ENCODE assay signal across 20 cellular contexts in genomic region chr1:210340751-210341328, GRCh38. TPM values are rescaled to one million over a fixed set of nuclear protein-coding genes. Genes with fewer than 3 reads are reported as not detected.
DNase-seq lines count a peak whose midpoint lies in the region; ATAC-seq, FAIRE-seq and TF ChIP-seq lines count a peak whose summit lies in the region.
"Had no signal": no experiment of that assay in that cellular context is flagged by ENCODE, and none has a peak within 500 bp of the region (broad histone marks: within the 10 kb centered on the region; RNA-seq: fewer than 3 reads in every experiment).

No MANE protein-coding gene starts in this region.

- H3K4me1 Mint-ChIP-seq in activated naive CD8-positive, alpha-beta T cell treated with anti-CD3 and anti-CD28 coated beads for 36 hours, result peaks cover 25% of the 10 kb centered on the region
- peaks cover 28% of the 10 kb centered on the region for H3K4me1 Mint-ChIP-seq in stimulated activated naive CD8-positive, alpha-beta T cell treated with anti-CD3 and anti-CD28 coated beads, Interleukin-15, amount 100 ng/mL, for 72 hours
- H3K4me1 Mint-ChIP-seq: H9 had no signal

- no peaks in the 10 kb centered on the region for H4K20me1 ChIP-seq in KMS-11 (ENCODE audit: insufficient read depth)

- no peaks in the 10 kb centered on the region for H3K9me3 Mint-ChIP-seq in activated naive CD8-positive, alpha-beta T cell treated with anti-CD3 and anti-CD28 coated beads for 36 hours
- H3K9me3 Mint-ChIP-seq in stimulated activated naive CD8-positive, alpha-beta T cell treated with anti-CD3 and anti-CD28 coated beads, Interleukin-15, amount 100 ng/mL, for 72 hours, result no peaks in the 10 kb centered on the region
- H3K9me3 Mint-ChIP-seq: H9; naive thymus-derived CD8-positive, alpha-beta T cell; WTC11 had no signal

- H3K27ac Mint-ChIP-seq in activated naive CD8-positive, alpha-beta T cell treated with anti-CD3 and anti-CD28 coated beads for 36 hours, result peak overlapping the region; percentile 76
- H3K27ac Mint-ChIP-seq in stimulated activated naive CD8-positive, alpha-beta T cell treated with anti-CD3 and anti-CD28 coated beads, Interleukin-15, amount 100 ng/mL, for 72 hours, result no peak overlapping the region
- H3K27ac Mint-ChIP-seq: H9, WTC11 had no signal

- H3K4me2 ChIP-seq in KMS-11, result peak overlapping the region; percentile 53

- peak; percentile 80 for ATAC-seq in stimulated activated naive CD8-positive, alpha-beta T cell treated with anti-CD3 and anti-CD28 coated beads, Interleukin-15, amount 100 ng/mL, for 72 hours
- ATAC-seq: esophagus mucosa, left colon, WTC11 had no signal

- H3K36me3 Mint-ChIP-seq in activated naive CD8-positive, alpha-beta T cell treated with anti-CD3 and anti-CD28 coated beads for 36 hours, result no peaks in the 10 kb centered on the region
- H3K36me3 Mint-ChIP-seq: naive thymus-derived CD8-positive, alpha-beta T cell; WTC11 had no signal

- no peak for TF ChIP-seq CTCF in KMS-11 (conservative IDR thresholded peaks at IDR 0.05; ENCODE audit: low read depth, low read length)
- TF ChIP-seq CTCF in prostate gland (IDR thresholded peaks at IDR 0.05), result no peak

- DNase-seq in stimulated activated CD4-positive, alpha-beta T cell treated with anti-CD3 and anti-CD28 coated beads, Interleukin-15, amount 100 ng/mL, for 24 hours, result peak; percentile 22
- DNase-seq in stimulated activated CD4-positive, alpha-beta T cell treated with anti-CD3 and anti-CD28 coated beads, Interleukin-4, amount 100 ng/mL, for 24 hours, result no peak
- no peak for DNase-seq in activated naive CD8-positive, alpha-beta T cell treated with anti-CD3 and anti-CD28 coated beads for 36 hours
- DNase-seq in stimulated activated naive CD8-positive, alpha-beta T cell treated with anti-CD3 and anti-CD28 coated beads, Interleukin-15, amount 100 ng/mL, for 72 hours, result no peak
- DNase-seq in prostate gland (ENCODE audit: low spot score) (no peak), cortex of kidney (lab: John Stamatoyannopoulos, UW) (no peak), frontal cortex (ENCODE audit: low spot score in 2 of 2) (no peak)
- DNase-seq: Calu3, H9, left colon, mesendoderm, NCI-H1417 treated with DMSO at 0.1 percent for 48 hours, NCI-H2227 treated with DMSO at 0.1 percent for 48 hours, SJCRH30, stomach, trophoblast cell had no signal

- H3K79me2 ChIP-seq in KMS-11 (ENCODE audit: insufficient read depth, low read depth), result no peaks in the 10 kb centered on the region

- intact Hi-C loops in prostate gland (cut with DNase I), result no loop called here

- H3K27me3 Mint-ChIP-seq in activated naive CD8-positive, alpha-beta T cell treated with anti-CD3 and anti-CD28 coated beads for 36 hours, result peaks cover under 1% of the 10 kb centered on the region
- peaks cover 9% of the 10 kb centered on the region for H3K27me3 Mint-ChIP-seq in stimulated activated naive CD8-positive, alpha-beta T cell treated with anti-CD3 and anti-CD28 coated beads, Interleukin-15, amount 100 ng/mL, for 72 hours
- H3K27me3 Mint-ChIP-seq: naive thymus-derived CD8-positive, alpha-beta T cell had no signal

- no peak overlapping the region for H3K4me3 Mint-ChIP-seq in activated naive CD8-positive, alpha-beta T cell treated with anti-CD3 and anti-CD28 coated beads for 36 hours
- H3K4me3 Mint-ChIP-seq in stimulated activated naive CD8-positive, alpha-beta T cell treated with anti-CD3 and anti-CD28 coated beads, Interleukin-15, amount 100 ng/mL, for 72 hours, result peak overlapping the region in 1 of 2 donors; percentile 1
- H3K4me3 Mint-ChIP-seq: H9, WTC11 had no signal

- H3K4me3 ChIP-seq in KMS-11 (IDR thresholded peaks at IDR 0.05; ENCODE audit: insufficient read depth, low read depth, low read length) (no peak overlapping the region), prostate gland (no peak overlapping the region)
- H3K4me3 ChIP-seq: SJCRH30, stomach had no signal

- H3K27ac ChIP-seq in KMS-11 (no peak overlapping the region), prostate gland (no peak overlapping the region)
- H3K27ac ChIP-seq: SJCRH30, stomach had no signal

- H3K4me1 ChIP-seq in KMS-11 (ENCODE audit: low read depth, poor library complexity, severe bottlenecking) (peaks cover 88% of the 10 kb centered on the region), prostate gland (replicated peaks) (no peaks in the 10 kb centered on the region)
- H3K4me1 ChIP-seq: SJCRH30 had no signal

- WGBS in prostate gland, result 73% methylated on average over 2 of the region's 2 CpGs

- H3K36me3 ChIP-seq in KMS-11 (ENCODE audit: insufficient read depth), result no peaks in the 10 kb centered on the region
- no peaks in the 10 kb centered on the region for H3K36me3 ChIP-seq in prostate gland
- H3K36me3 ChIP-seq: SJCRH30, stomach had no signal

- H3K9me3 ChIP-seq in prostate gland, result no peaks in the 10 kb centered on the region
- H3K9me3 ChIP-seq: SJCRH30, stomach had no signal

- H3K9ac ChIP-seq in KMS-11, result no peak overlapping the region

- no peak for FAIRE-seq in frontal cortex (lab: Jason Lieb, UNC)

- TF ChIP-seq POLR2A in prostate gland (IDR thresholded peaks at IDR 0.05), result no peak

- H2AFZ ChIP-seq in KMS-11 (ENCODE audit: low read depth), result no peak overlapping the region

- no peaks in the 10 kb centered on the region for H3K27me3 ChIP-seq in KMS-11 (ENCODE audit: insufficient read depth, low read depth)
- no peaks in the 10 kb centered on the region for H3K27me3 ChIP-seq in prostate gland (replicated peaks; ENCODE audit: insufficient read depth)
- H3K27me3 ChIP-seq: SJCRH30, stomach had no signal

RNA-seq across cellular contexts. Expression of gene HHAT, which starts 12.1 kb away (rescaled TPM):
- 1 to 10 TPM; 1.3 to 2.3 TPM for total RNA-seq in activated naive CD8-positive, alpha-beta T cell treated with anti-CD3 and anti-CD28 coated beads for 36 hours
- total RNA-seq in prostate gland (10 to 100 TPM; 16.3 to 19.0 TPM), frontal cortex (2.4 TPM)
